ENCODE assay signal across 8 cellular contexts in the genomic region with DNA sequence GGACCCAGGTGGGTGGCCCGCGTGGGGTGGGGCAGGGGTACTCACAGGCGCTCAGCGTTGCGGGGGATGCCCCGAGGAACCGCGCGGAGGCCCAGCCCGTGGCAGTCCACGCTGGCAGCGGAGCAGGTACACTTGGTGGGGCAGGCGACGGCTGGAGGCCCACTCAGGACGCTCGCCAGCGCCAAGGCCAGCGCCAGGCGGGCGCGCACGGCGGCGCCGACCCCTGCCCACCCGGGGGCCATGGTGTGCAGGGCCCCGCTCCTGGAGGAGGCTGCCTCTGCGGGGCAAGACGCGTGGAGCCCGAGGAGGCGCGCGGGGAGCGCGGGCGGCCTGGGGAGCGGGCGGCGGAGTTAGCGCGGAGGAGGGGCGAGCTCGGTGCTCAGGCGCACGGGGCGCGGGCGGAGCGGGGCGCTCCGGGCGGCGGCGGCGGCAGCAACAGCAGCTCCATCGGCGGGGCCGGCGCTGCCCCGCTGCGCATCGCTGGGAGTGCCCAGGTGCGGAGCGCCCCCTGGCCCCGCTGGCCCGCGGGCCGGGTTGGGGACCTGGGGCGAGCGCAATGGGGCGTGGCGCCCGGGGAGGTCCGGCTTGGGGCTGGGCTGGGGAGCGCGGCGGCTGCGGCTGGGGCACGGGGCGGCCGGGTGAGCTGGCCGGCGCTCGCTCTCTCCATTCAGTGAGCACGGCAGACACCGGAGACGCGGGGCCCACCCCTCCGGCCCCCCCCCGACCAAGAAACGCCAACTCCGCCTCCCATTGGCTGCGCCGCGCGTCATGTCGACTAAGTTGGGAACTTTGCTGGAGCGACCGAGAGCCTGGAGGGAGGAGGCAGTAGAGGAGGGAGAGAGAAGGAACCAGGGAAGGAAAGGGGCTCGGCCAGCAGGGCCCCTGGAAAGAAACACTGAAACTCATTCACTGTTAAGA. TPM values are rescaled to one million over a fixed set of nuclear protein-coding genes. Genes with fewer than 3 reads are reported as not detected.
DNase-seq lines count a peak whose midpoint lies in the region; ATAC-seq and TF ChIP-seq lines count a peak whose summit lies in the region.

A gene (minus strand): TSS at position 672 of the 918 bp plus-strand sequence. CDS start 430 bp downstream, at position 242.

- peak within 1 kb of the TSS; percentile 67 for H3K27ac Mint-ChIP-seq in osteocyte (ENCODE audit: unreplicated experiment)

- DNase-seq in Daoy (ENCODE audit: low read depth) (peak; percentile 95), RPMI7951 (ENCODE audit: low read depth) (peak; percentile 75), fibroblast of villous mesenchyme (ENCODE audit: low read depth) (peak; percentile 53), osteocyte (ENCODE audit: extremely low spot score, unreplicated experiment) (peak; percentile 89), NCI-H2081 (lab: John Stamatoyannopoulos, UW) (no peak)

- peak within 1 kb of the TSS; percentile 75 for H3K4me3 Mint-ChIP-seq in osteocyte (ENCODE audit: unreplicated experiment)

- peak within 1 kb of the TSS; percentile 23 for H3K4me3 ChIP-seq in fibroblast of villous mesenchyme (ENCODE audit: low read depth, low read length)

- no peak for ATAC-seq in GM19035 (IDR thresholded peaks at IDR 0.05; ENCODE audit: unreplicated experiment)
- no peak for ATAC-seq in GM18858 (IDR thresholded peaks at IDR 0.05; ENCODE audit: unreplicated experiment)
- no peak for ATAC-seq in GM21381 (IDR thresholded peaks at IDR 0.05; ENCODE audit: unreplicated experiment)

- TF ChIP-seq CTCF in fibroblast of villous mesenchyme (IDR thresholded peaks at IDR 0.05; ENCODE audit: insufficient read depth, low read depth, low read length) (no peak), osteocyte (IDR thresholded peaks at IDR 0.05) (peak; percentile 20)

- H3K9me3 Mint-ChIP-seq in osteocyte (ENCODE audit: unreplicated experiment): no peaks in the 10 kb centered on the region

- peaks cover 3% of the 10 kb centered on the region for H3K36me3 Mint-ChIP-seq in osteocyte (ENCODE audit: unreplicated experiment)

- peaks cover 48% of the 10 kb centered on the region for H3K4me1 Mint-ChIP-seq in osteocyte (ENCODE audit: unreplicated experiment)

- peaks cover 22% of the 10 kb centered on the region for H3K27me3 Mint-ChIP-seq in osteocyte (ENCODE audit: unreplicated experiment)

RNA-seq across cellular contexts. Expression of the gene that starts here (rescaled TPM):
- total RNA-seq in Daoy (2014; rRNA removed; shearing (Covaris generic)): 3.4 and 3.5 TPM in 2 replicates
- 0.72 and 1.3 TPM in 2 replicates for total RNA-seq in RPMI7951 (2014; rRNA removed; shearing (Covaris generic))
- total RNA-seq in fibroblast of villous mesenchyme (under 0.01 and 0.64 TPM in 2 replicates), osteocyte (31.8 and 40.2 TPM in 2 replicates)

Comparison
In these comparisons a context has a peak if more than half of its experiments do, and no peak if none do; other contexts are left out.
1. Peak in DNase-seq and H3K4me3 ChIP-seq in fibroblast of villous mesenchyme; RNA of the gene not detected or under 1 TPM.
2. DNase-seq: peak in Daoy (single experiment), RPMI7951 (single experiment) and osteocyte (single experiment); none in NCI-H2081 (0 of 2).